20 cellular contexts compared by ENCODE assay signal in genomic region chr18:31486165-31486564, GRCh38. TPM values are rescaled to one million over a fixed set of nuclear protein-coding genes. Genes with fewer than 3 reads are reported as not detected.
A peak's percentile ranks its signal among the peaks of the same experiment; 100 is the strongest.
DNase-seq lines count a peak whose midpoint lies in the region; ATAC-seq and TF ChIP-seq lines count a peak whose summit lies in the region.
"Had no signal": no experiment of that assay in that cellular context is flagged by ENCODE, and none has a peak within 500 bp of the region (broad histone marks: within the 10 kb centered on the region; RNA-seq: fewer than 3 reads in every experiment).

No MANE protein-coding gene starts in this region.

- no peak for DNase-seq in MCF 10A (ENCODE audit: unreplicated experiment)
- DNase-seq in breast epithelium (ENCODE audit: low spot score in 2 of 2), result no peak
- peak; percentile 34 for DNase-seq in fibroblast of the aortic adventitia (ENCODE audit: low read depth)
- no peak for DNase-seq in SK-N-SH
- no peak for DNase-seq in nucleus accumbens (lab: John Stamatoyannopoulos, UW)
- no peak for DNase-seq in naive thymus-derived CD8-positive, alpha-beta T cell
- DNase-seq: CD8-positive, alpha-beta memory T cell; DND-41; GF-D8; KBM-7; NCI-H1092; NCI-H345; NCI-H748 treated with DMSO at 0.1 percent for 48 hours; SHP77 had no signal

- no peak for TF ChIP-seq RAD21 in SK-N-SH (IDR thresholded peaks at IDR 0.05; ENCODE audit: low read length)

- BruUV-seq in MCF 10A (replicated peaks; lab: Mats Ljungman, UMichigan), result no TSS peak

- no peak overlapping the region for H2AFZ ChIP-seq in SK-N-SH (ENCODE audit: low read depth)

- no peak overlapping the region for H3K4me3 ChIP-seq in breast epithelium
- no peak overlapping the region for H3K4me3 ChIP-seq in fibroblast of the aortic adventitia (ENCODE audit: low read depth, low read length)
- no peak overlapping the region for H3K4me3 ChIP-seq in SK-N-SH (ENCODE audit: low read depth in 2 of 2, low read length in 1 of 2)
- H3K4me3 ChIP-seq: BLaER1 had no signal

- no peaks in the 10 kb centered on the region for H3K36me3 ChIP-seq in breast epithelium
- H3K36me3 ChIP-seq in SK-N-SH (replicated peaks in 1 of 2; ENCODE audit: control insufficient read depth in 1 of 2, insufficient read depth in 2 of 2, low read length in 1 of 2), result no peaks in the 10 kb centered on the region
- H3K36me3 ChIP-seq: BLaER1 had no signal

- H3K9ac ChIP-seq in SK-N-SH, result no peak overlapping the region
- H3K9ac ChIP-seq: BLaER1 had no signal

- POLR2A ChIA-PET in MCF 10A (lab: Yijun Ruan, JAX) (interaction anchor here (0.7 to 13.1 kb wide), 7 partner anchors 8 to 211 kb away, joined by 3 to 158 read pairs (median 5); partner anchors contain the start of genes DSG2 and DSG3), SK-N-SH (lab: Yijun Ruan, JAX) (no interaction called here)
- POLR2A ChIA-PET in naive thymus-derived CD8-positive, alpha-beta T cell (lab: Charles Lee), result no interaction called here

- H3K27ac ChIP-seq in breast epithelium, result no peak overlapping the region
- H3K27ac ChIP-seq in SK-N-SH (ENCODE audit: low read depth in 2 of 2, low read length in 1 of 2), result no peak overlapping the region
- H3K27ac ChIP-seq: 22Rv1, BLaER1, HL-60 had no signal

- 19% methylated on average over 2 of the region's 2 CpGs for WGBS in SK-N-SH (ENCODE audit: low lambda C conversion rate)

- no peak for TF ChIP-seq EP300 in SK-N-SH (IDR thresholded peaks at IDR 0.05; ENCODE audit: borderline replicate concordance in 1 of 2, low read depth in 1 of 2, low read length in 1 of 2)

- H3K9me3 ChIP-seq in breast epithelium (no peaks in the 10 kb centered on the region), SK-N-SH (no peaks in the 10 kb centered on the region)
- H3K9me3 ChIP-seq: BLaER1 had no signal

- no peaks in the 10 kb centered on the region for H3F3A ChIP-seq in SK-N-SH (replicated peaks; ENCODE audit: insufficient read depth)

- H3K4me3 Mint-ChIP-seq in MCF 10A (ENCODE audit: unreplicated experiment) (no peak overlapping the region), nephron (no peak overlapping the region)
- no peak overlapping the region for H3K4me3 Mint-ChIP-seq in naive thymus-derived CD8-positive, alpha-beta T cell
- H3K4me3 Mint-ChIP-seq: CD8-positive, alpha-beta memory T cell had no signal

- TF ChIP-seq POLR2A in breast epithelium (IDR thresholded peaks at IDR 0.05), result no peak

- no peaks in the 10 kb centered on the region for H3K9me2 ChIP-seq in SK-N-SH

- no peaks in the 10 kb centered on the region for H3K9me3 Mint-ChIP-seq in MCF 10A (ENCODE audit: unreplicated experiment)
- H3K9me3 Mint-ChIP-seq in nephron, result peaks cover 3% of the 10 kb centered on the region
- peaks cover 0 to 6% (median 0%) of the 10 kb centered on the region in 9 donors for H3K9me3 Mint-ChIP-seq in naive thymus-derived CD8-positive, alpha-beta T cell
- H3K9me3 Mint-ChIP-seq: CD8-positive, alpha-beta memory T cell had no signal

- H3K27ac Mint-ChIP-seq in MCF 10A (ENCODE audit: low read depth, unreplicated experiment) (peak overlapping the region; percentile 65), nephron (peak overlapping the region in 2 of 3 experiments; percentile 39 to 60)
- no peak overlapping the region for H3K27ac Mint-ChIP-seq in naive thymus-derived CD8-positive, alpha-beta T cell
- H3K27ac Mint-ChIP-seq: CD8-positive, alpha-beta memory T cell had no signal

- CTCF ChIA-PET in MCF 10A (lab: Yijun Ruan, JAX), result no interaction called here
- CTCF ChIA-PET in SK-N-SH (lab: Yijun Ruan, JAX), result interaction anchor here (1.1 kb wide), 1 partner anchor 15 kb away, joined by 3 read pairs; no protein-coding TSS in a partner anchor

- H3K4me1 Mint-ChIP-seq in MCF 10A (ENCODE audit: insufficient read depth, unreplicated experiment) (peaks cover 58% of the 10 kb centered on the region), nephron (peaks cover 7% of the 10 kb centered on the region)
- no peaks in the 10 kb centered on the region for H3K4me1 Mint-ChIP-seq in naive thymus-derived CD8-positive, alpha-beta T cell
- H3K4me1 Mint-ChIP-seq: CD8-positive, alpha-beta memory T cell had no signal

- TF ChIP-seq CTCF in MCF 10A (IDR thresholded peaks at IDR 0.05; ENCODE audit: unreplicated experiment) (no peak), breast epithelium (IDR thresholded peaks at IDR 0.05) (no peak), fibroblast of the aortic adventitia (IDR thresholded peaks at IDR 0.05; ENCODE audit: insufficient read depth, low read length) (no peak), nephron (IDR thresholded peaks at IDR 0.05; ENCODE audit: unreplicated experiment in 3 of 3) (no peak), SK-N-SH (IDR thresholded peaks at IDR 0.05) (no peak)

- H3K27me3 Mint-ChIP-seq in MCF 10A (ENCODE audit: insufficient read depth, unreplicated experiment) (no peaks in the 10 kb centered on the region), nephron (ENCODE audit: low read depth) (peaks cover 5% of the 10 kb centered on the region)
- H3K27me3 Mint-ChIP-seq in naive thymus-derived CD8-positive, alpha-beta T cell, result peaks cover 6 to 19% (median 8%) of the 10 kb centered on the region in 5 donors

- H3K4me1 ChIP-seq in breast epithelium, result no peaks in the 10 kb centered on the region
- no peaks in the 10 kb centered on the region for H3K4me1 ChIP-seq in SK-N-SH (ENCODE audit: control insufficient read depth in 1 of 2, insufficient read depth in 2 of 2, low read depth in 1 of 2, low read length in 1 of 2)
- H3K4me1 ChIP-seq: BLaER1 had no signal

- no peaks in the 10 kb centered on the region for H3K79me2 ChIP-seq in SK-N-SH (ENCODE audit: insufficient read depth)

- H3K36me3 Mint-ChIP-seq in MCF 10A (ENCODE audit: insufficient read depth, unreplicated experiment) (peaks cover 31% of the 10 kb centered on the region), nephron (ENCODE audit: low read depth) (no peaks in the 10 kb centered on the region)
- H3K36me3 Mint-ChIP-seq in naive thymus-derived CD8-positive, alpha-beta T cell, result no peaks in the 10 kb centered on the region
- H3K36me3 Mint-ChIP-seq: CD8-positive, alpha-beta memory T cell had no signal

- no peaks in the 10 kb centered on the region for H4K20me1 ChIP-seq in SK-N-SH (ENCODE audit: insufficient read depth)
- H4K20me1 ChIP-seq: BLaER1 had no signal

- H3K4me2 ChIP-seq in SK-N-SH, result no peak overlapping the region
- H3K4me2 ChIP-seq: BLaER1 had no signal

- intact Hi-C loops in MCF 10A (cut with micrococcal nuclease), result no loop called here
- intact Hi-C loops in breast epithelium (cut with DNase I; ENCODE audit: low total_unique reads), result no loop called here

- ATAC-seq in GM18867 (IDR thresholded peaks at IDR 0.05; ENCODE audit: unreplicated experiment), result no peak
- ATAC-seq in naive thymus-derived CD8-positive, alpha-beta T cell, result no peak
- ATAC-seq: Panc1 had no signal

- H3K27me3 ChIP-seq in breast epithelium (no peaks in the 10 kb centered on the region), SK-N-SH (ENCODE audit: insufficient read depth) (peaks cover 13% of the 10 kb centered on the region)
- H3K27me3 ChIP-seq: BLaER1 had no signal

TF ChIP-seq in SK-N-SH, 30 proteins besides CTCF, POLR2A, EP300 and RAD21:
- no peak for TF ChIP-seq POLR2AphosphoS5 (IDR thresholded peaks at IDR 0.05; ENCODE audit: low read depth, low read length)
- TF ChIP-seq ZBTB33 (IDR thresholded peaks at IDR 0.05; ENCODE audit: borderline replicate concordance, low read depth), result no peak
- TF ChIP-seq IRF3 (IDR thresholded peaks at IDR 0.05; ENCODE audit: low read depth, low read length), result no peak
- TF ChIP-seq FOSL2 (IDR thresholded peaks at IDR 0.05; ENCODE audit: borderline replicate concordance, low read depth), result no peak

RNA-seq across cellular contexts. Expression of gene DSG2, which starts 11.8 kb away (rescaled TPM):
- 106 and 134 TPM in 2 replicates for total RNA-seq in MCF 10A (2022)
- total RNA-seq in breast epithelium, result 100 to 1,000 TPM in 1 of 3 donors, 10 to 100 TPM in 2; 14.1 to 125 (median 61.3) TPM
- total RNA-seq in fibroblast of the aortic adventitia (ENCODE audit: low replicate concordance), result 4.2 and 5.6 TPM in 2 replicates
- polyA plus RNA-seq in SK-N-SH (2012; rRNA removed), result not detected in 2 replicates
- under 0.01 TPM in 2 replicates for polyA plus RNA-seq in SK-N-SH (2012; cell fraction: cytosol; rRNA removed)
- not detected in 2 replicates for polyA plus RNA-seq in SK-N-SH (2012; cell fraction: nucleus; rRNA removed)
- under 1 TPM; 0.16 to 0.30 TPM for total RNA-seq in naive thymus-derived CD8-positive, alpha-beta T cell
- under 1 TPM in 2 of 3 donors, not detected in 1; 0.08 to 0.11 TPM for polyA plus RNA-seq in naive thymus-derived CD8-positive, alpha-beta T cell

RNA-seq across cellular contexts. Expression of gene DSG3, which starts 38.6 kb away (rescaled TPM):
- total RNA-seq in MCF 10A (2022) (65.4 and 68.5 TPM in 2 replicates), breast epithelium (10 to 100 TPM in 2 of 3 donors, not detected in 1; 21.0 to 40.1 TPM), fibroblast of the aortic adventitia (ENCODE audit: low replicate concordance) (0.16 TPM in 1 of 2 replicates, not detected in the other)
- 0.02 TPM in 1 of 2 replicates, not detected in the other for polyA plus RNA-seq in SK-N-SH (2012; rRNA removed)
- 0.01 TPM in 2 replicates for polyA plus RNA-seq in SK-N-SH (2012; cell fraction: cytosol; rRNA removed)
- polyA plus RNA-seq in SK-N-SH (2012; cell fraction: nucleus; rRNA removed), result 0.01 TPM in 2 replicates
- total RNA-seq in naive thymus-derived CD8-positive, alpha-beta T cell, result not detected
- not detected for polyA plus RNA-seq in naive thymus-derived CD8-positive, alpha-beta T cell
- total RNA-seq: CD8-positive, alpha-beta memory T cell had no signal
- polyA plus RNA-seq: CD8-positive, alpha-beta memory T cell had no signal

Comparison
In these comparisons a context has a peak if more than half of its experiments do, and no peak if none do; other contexts are left out.
1. H3K27ac Mint-ChIP-seq: peak in MCF 10A (single experiment) and nephron (2 of 3); none in naive thymus-derived CD8-positive, alpha-beta T cell (0 of 10).